26 cellular contexts compared by ENCODE assay signal in the genomic region with DNA sequence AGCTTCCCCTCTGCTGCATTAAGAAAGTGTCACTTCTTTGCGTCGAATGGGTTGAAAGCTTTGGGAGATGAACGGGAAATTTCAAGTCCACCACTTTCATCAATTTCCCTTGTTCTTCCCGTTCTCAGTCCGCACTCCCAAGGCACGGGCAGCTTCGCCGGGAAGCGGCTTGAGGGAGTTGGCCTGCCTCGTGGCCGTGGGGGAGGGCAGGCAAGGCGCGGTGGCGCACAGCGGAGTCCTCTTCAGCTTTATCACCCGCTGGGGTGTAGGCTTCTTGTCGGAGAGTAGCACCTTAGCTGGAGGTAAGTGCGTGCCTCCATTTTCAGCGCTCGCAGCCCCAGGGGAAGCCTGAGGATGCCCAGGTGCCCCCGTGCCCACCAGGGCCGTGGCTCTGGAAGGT. TPM values are rescaled to one million over a fixed set of nuclear protein-coding genes. Genes with fewer than 3 reads are reported as not detected.
DNase-seq lines count a peak whose midpoint lies in the region; ATAC-seq, FAIRE-seq and TF ChIP-seq lines count a peak whose summit lies in the region.
"Had no signal": no experiment of that assay in that cellular context is flagged by ENCODE, and none has a peak within 500 bp of the region (broad histone marks: within the 10 kb centered on the region; RNA-seq: fewer than 3 reads in every experiment).

No MANE protein-coding gene starts in this region.

- H3K4me1 Mint-ChIP-seq in GM23338 = no peaks in the 10 kb centered on the region
- H3K4me1 Mint-ChIP-seq: CD4-positive, alpha-beta memory T cell; CD8-positive, alpha-beta memory T cell had no signal

- H3K4me2 ChIP-seq in HepG2 (ENCODE audit: low read depth, low read length) (no peak overlapping the region), GM23338 (no peak overlapping the region), GM12878 (ENCODE audit: control insufficient read depth, insufficient read depth) (no peak overlapping the region)
- H3K4me2 ChIP-seq: BLaER1 had no signal

- H3K36me3 ChIP-seq in HepG2 (replicated peaks in 1 of 2; ENCODE audit: control insufficient read depth in 1 of 2, insufficient read depth in 2 of 2, low read length in 2 of 2) (peaks cover 0 to 6% of the 10 kb centered on the region in 2 experiments; a peak in 2 of 5 replicates), right lobe of liver (peaks cover 0 to 21% (median 2%) of the 10 kb centered on the region in 4 donors), GM23338 (ENCODE audit: insufficient read depth) (no peaks in the 10 kb centered on the region), GM12878 (ENCODE audit: control insufficient read depth in 2 of 2, insufficient read depth in 2 of 2, low read length in 1 of 2) (peaks cover 0 to 18% of the 10 kb centered on the region in 2 experiments), H7 (replicated peaks; ENCODE audit: control insufficient read depth, insufficient read depth, low read length) (no peaks in the 10 kb centered on the region)
- H3K36me3 ChIP-seq: BE2C had no signal

- no peaks in the 10 kb centered on the region for H3K27me3 Mint-ChIP-seq in GM23338 (ENCODE audit: insufficient read depth, low read depth, poor library complexity)
- H3K27me3 Mint-ChIP-seq: CD4-positive, alpha-beta memory T cell; CD4-positive, CD25-positive, alpha-beta regulatory T cell; CD8-positive, alpha-beta memory T cell had no signal

- peaks cover 21% of the 10 kb centered on the region for H3K36me3 Mint-ChIP-seq in GM23338 (ENCODE audit: low read depth)

- intact Hi-C loops in HepG2 (cut with micrococcal nuclease; ENCODE audit: unreplicated experiment) = no loop called here
- intact Hi-C loops in right lobe of liver (cut with DNase I) = no loop called here
- intact Hi-C loops in GM12878 (cut with micrococcal nuclease; ENCODE audit: unreplicated experiment) = no loop called here

- TF ChIP-seq CTCF in HepG2 (CRISPR knock-in tag; IDR thresholded peaks at IDR 0.05) (no peak), right lobe of liver (IDR thresholded peaks at IDR 0.05) (no peak), GM23338 (conservative IDR thresholded peaks at IDR 0.05; ENCODE audit: low read depth in 2 of 2) (no peak), GM12878 (IDR thresholded peaks at IDR 0.05 in 2 of 3, conservative IDR thresholded peaks at IDR 0.05 in 1 of 3; ENCODE audit: control insufficient read depth in 2 of 3, extremely low read depth in 1 of 3, insufficient read depth in 1 of 3, low read depth in 3 of 3, low read length in 3 of 3) (no peak)

- BruUV-seq in HepG2 (replicated peaks; lab: Mats Ljungman, UMichigan) (no TSS peak), GM12878 (replicated peaks; lab: Mats Ljungman, UMichigan) (TSS peak; percentile 46)

- TF ChIP-seq POLR2A in HepG2 (IDR thresholded peaks at IDR 0.05; ENCODE audit: insufficient read depth in 1 of 2, low read depth in 2 of 2, low read length in 2 of 2) (no peak), right lobe of liver (IDR thresholded peaks at IDR 0.05) (no peak), GM12878 (IDR thresholded peaks at IDR 0.05; ENCODE audit: low read depth, low read length) (no peak)

- H3K79me2 ChIP-seq in HepG2 (ENCODE audit: insufficient read depth, low read length) (no peaks in the 10 kb centered on the region), GM23338 (replicated peaks; ENCODE audit: insufficient read depth) (no peaks in the 10 kb centered on the region), GM12878 (ENCODE audit: control insufficient read depth, insufficient read depth, low read length) (no peaks in the 10 kb centered on the region)

- DNase-seq in HepG2 (ENCODE audit: low spot score) (no peak), right lobe of liver (no peak), GM23338 (ENCODE audit: low spot score) (no peak), GM12878 (ENCODE audit: low read depth, low spot score) (no peak), mesenteric fat pad (ENCODE audit: low spot score) (peak; percentile 89), NOMO-1 treated with dmso at 0.1 percent for 144 hours (lab: John Stamatoyannopoulos, UW; ENCODE audit: unreplicated experiment) (no peak), H7 (no peak)
- DNase-seq: 8988T; ACHN; BE2C; C1 segment of cervical spinal cord; CD4-positive, alpha-beta memory T cell; CD4-positive, CD25-positive, alpha-beta regulatory T cell; CD8-positive, alpha-beta memory T cell; COR-L47; DMS79 treated with DMSO at 0.1 percent for 48 hours; GF-D8 had no signal

- TF ChIP-seq EP300 in HepG2 (IDR thresholded peaks at IDR 0.05; ENCODE audit: low read depth in 2 of 2, low read length in 2 of 2) (no peak), HepG2 (CRISPR knock-in tag; IDR thresholded peaks at IDR 0.05; ENCODE audit: borderline replicate concordance) (no peak), GM12878 (IDR thresholded peaks at IDR 0.05; ENCODE audit: borderline replicate concordance in 1 of 2, control insufficient read depth in 1 of 2, low read depth in 2 of 2, low read length in 2 of 2) (no peak)

- H3K9ac ChIP-seq in HepG2 (ENCODE audit: insufficient read depth, low read depth, low read length) (no peak overlapping the region), GM12878 (ENCODE audit: control insufficient read depth, insufficient read depth, low read length) (no peak overlapping the region)
- H3K9ac ChIP-seq: BLaER1 had no signal

- H3K27ac ChIP-seq in HepG2 (ENCODE audit: extremely low read length, insufficient read depth, low read length) (no peak overlapping the region), right lobe of liver (no peak overlapping the region), GM23338 (ENCODE audit: low read depth) (no peak overlapping the region), GM12878 (ENCODE audit: control insufficient read depth, insufficient read depth) (no peak overlapping the region)
- H3K27ac ChIP-seq: BLaER1 had no signal

- no peaks in the 10 kb centered on the region for H3K27me3 ChIP-seq in HepG2 (ENCODE audit: control insufficient read depth in 1 of 2, insufficient read depth in 2 of 2, low read length in 2 of 2)
- H3K27me3 ChIP-seq in right lobe of liver = no peaks in the 10 kb centered on the region
- H3K27me3 ChIP-seq in GM23338 (ENCODE audit: insufficient read depth) = no peaks in the 10 kb centered on the region
- no peaks in the 10 kb centered on the region for H3K27me3 ChIP-seq in GM12878 (replicated peaks in 1 of 2; ENCODE audit: control insufficient read depth in 2 of 2, insufficient read depth in 2 of 2, low read length in 1 of 2)
- H3K27me3 ChIP-seq in H7 (ENCODE audit: control insufficient read depth, insufficient read depth, low read length) = no peaks in the 10 kb centered on the region
- H3K27me3 ChIP-seq: BE2C, BLaER1 had no signal

- H3K9me2 ChIP-seq in GM23338 (ENCODE audit: insufficient read depth) = no peaks in the 10 kb centered on the region

- in situ Hi-C loops in HepG2 (cut with HindIII; ENCODE audit: extremely low pct_ligation_motif_present, low pct_unique_long_range_greater_than_20kb) = no loop called here
- in situ Hi-C loops in GM12878 (cut with MboI) = no loop called here

- H2AFZ ChIP-seq in HepG2 (ENCODE audit: low read length) (no peak overlapping the region), GM23338 (no peak overlapping the region), GM12878 (ENCODE audit: control insufficient read depth, low read depth, low read length) (no peak overlapping the region)

- H3K4me3 ChIP-seq in HepG2 (replicated peaks in 1 of 3; ENCODE audit: insufficient read depth in 1 of 3, low read depth in 2 of 3, low read length in 3 of 3) (no peak overlapping the region), right lobe of liver (no peak overlapping the region), GM23338 (no peak overlapping the region), GM12878 (no peak overlapping the region), H7 (ENCODE audit: insufficient read depth, low read depth, low read length) (no peak overlapping the region)
- H3K4me3 ChIP-seq: BLaER1 had no signal

- no peak overlapping the region for H3K27ac Mint-ChIP-seq in GM23338
- H3K27ac Mint-ChIP-seq: CD14-positive monocyte; CD4-positive, alpha-beta memory T cell; CD4-positive, CD25-positive, alpha-beta regulatory T cell; CD8-positive, alpha-beta memory T cell had no signal

- H3K9me3 ChIP-seq in HepG2 (ENCODE audit: low read length) (no peaks in the 10 kb centered on the region), right lobe of liver (no peaks in the 10 kb centered on the region), GM12878 (replicated peaks; ENCODE audit: control insufficient read depth, insufficient read depth, low read length) (no peaks in the 10 kb centered on the region; the same call in 1 of the 3 replicates)
- H3K9me3 ChIP-seq: BE2C, BLaER1 had no signal

- H3F3A ChIP-seq in GM23338 (replicated peaks; ENCODE audit: low read depth) = no peaks in the 10 kb centered on the region

- WGBS in HepG2 (ENCODE audit: low lambda C conversion rate) = 97% methylated on average over 22 of the region's 22 CpGs
- WGBS in right lobe of liver (ENCODE audit: insufficient coverage, low coverage, low lambda C conversion rate, missing lambda C conversion rate) = 95% methylated on average over 14 of the region's 22 CpGs
- 92% methylated on average over 19 of the region's 22 CpGs for WGBS in GM12878 (ENCODE audit: insufficient coverage, insufficient replicate concordance, low lambda C conversion rate, missing lambda C conversion rate)

- no peak for TF ChIP-seq RAD21 in HepG2 (CRISPR knock-in tag; IDR thresholded peaks at IDR 0.05)
- no peak for TF ChIP-seq RAD21 in GM12878 (IDR thresholded peaks at IDR 0.05; ENCODE audit: insufficient read depth, low read depth, low read length)

- CTCF ChIA-PET in HepG2 (lab: Yijun Ruan, JAX; ENCODE audit: low intra/inter-chr PET ratio, low total read pairs) (no interaction called here), GM12878 (lab: Yijun Ruan, JAX) (no interaction called here)

- ATAC-seq in HepG2 = peak; percentile 18; the same call in 2 of the 3 replicates
- ATAC-seq in right lobe of liver = no peak
- ATAC-seq in GM23338 = peak; percentile 79
- ATAC-seq in GM12878 = no peak
- ATAC-seq in HG03565 (IDR thresholded peaks at IDR 0.05; ENCODE audit: unreplicated experiment) = no peak

- POLR2A ChIA-PET in HepG2 (lab: Yijun Ruan, JAX) (no interaction called here), GM12878 (lab: Charles Lee) (no interaction called here)

- RAD21 ChIA-PET in GM12878 (lab: Charles Lee; ENCODE audit: unreplicated experiment) = no interaction called here

- H3K4me1 ChIP-seq in HepG2 (ENCODE audit: insufficient read depth, low read length) (peaks cover 8% of the 10 kb centered on the region; the same call in 1 of the 2 replicates), right lobe of liver (no peaks in the 10 kb centered on the region), GM23338 (ENCODE audit: insufficient read depth) (no peaks in the 10 kb centered on the region), GM12878 (ENCODE audit: control insufficient read depth, insufficient read depth, low read length) (no peaks in the 10 kb centered on the region)

- SMC1A ChIA-PET in GM12878 (lab: Charles Lee; ENCODE audit: uncharacterized antibody, unreplicated experiment) = interaction anchor here (0.6 kb wide), 1 partner anchor 14 kb away, joined by 3 read pairs; no protein-coding TSS in a partner anchor

- no peaks in the 10 kb centered on the region for H4K20me1 ChIP-seq in HepG2 (ENCODE audit: insufficient read depth, low read length)
- no peaks in the 10 kb centered on the region for H4K20me1 ChIP-seq in GM23338 (replicated peaks; ENCODE audit: insufficient read depth)
- H4K20me1 ChIP-seq in GM12878 (ENCODE audit: control insufficient read depth, insufficient read depth) = no peaks in the 10 kb centered on the region
- H4K20me1 ChIP-seq: BLaER1 had no signal

- FAIRE-seq in HepG2 (lab: Jason Lieb, UNC) (no peak), GM12878 (lab: Jason Lieb, UNC) (no peak)
- FAIRE-seq: A204.1, D721Med, G401.6, GM12892, GM18507, GM19239 had no signal

- no peak overlapping the region for H3K4me3 Mint-ChIP-seq in GM23338
- H3K4me3 Mint-ChIP-seq: CD14-positive monocyte; CD4-positive, alpha-beta memory T cell; CD4-positive, CD25-positive, alpha-beta regulatory T cell; CD8-positive, alpha-beta memory T cell had no signal

- peaks cover 5% of the 10 kb centered on the region; the same call in 2 of the 3 replicates for H3K9me3 Mint-ChIP-seq in GM23338
- H3K9me3 Mint-ChIP-seq: CD14-positive monocyte; CD4-positive, alpha-beta memory T cell; CD4-positive, CD25-positive, alpha-beta regulatory T cell; CD8-positive, alpha-beta memory T cell had no signal

RNA-seq across cellular contexts. Expression of a gene that starts 19.9 kb away (rescaled TPM):
- total RNA-seq in HepG2 (2016; rRNA removed; fragmentation: Illumina TruSeq; extraction: Trizol) (7.0 and 7.1 TPM in 2 replicates), right lobe of liver (10 to 100 TPM in 1 of 6 experiments, 1 to 10 TPM in 5; 6.2 to 16.7 (median 7.3) TPM), GM12878 (2014; rRNA removed) (14.9 and 19.3 TPM in 2 replicates), GM12878 (2014; rRNA removed; fragmentation: Illumina TruSeq; extraction: Trizol) (16.3 and 16.9 TPM in 2 replicates), GM12878 (2021) (12.3 and 14.2 TPM in 2 replicates), mesenteric fat pad (11.7 TPM)
- total RNA-seq in HepG2 (2016; cell fraction: cytosol; rRNA removed; fragmentation: Illumina TruSeq; extraction: Trizol; ENCODE audit: low read depth) = 1.9 and 2.4 TPM in 2 replicates
- 6.3 and 7.3 TPM in 2 replicates for total RNA-seq in HepG2 (2016; cell fraction: insoluble cytoplasmic fraction; rRNA removed; fragmentation: Illumina TruSeq; extraction: Trizol)
- 7.3 and 8.3 TPM in 2 replicates for total RNA-seq in HepG2 (2016; cell fraction: membrane; rRNA removed; fragmentation: Illumina TruSeq; extraction: Trizol)
- total RNA-seq in HepG2 (2016; cell fraction: nucleus; rRNA removed; fragmentation: Illumina TruSeq; extraction: Trizol) = 3.6 and 4.2 TPM in 2 replicates
- polyA plus RNA-seq in HepG2 (2011; rRNA removed) (2.2 and 2.5 TPM in 2 replicates), GM23338 (2016; fragmentation: Nextera tagmentation; extraction: Ambion mirVana) (2.0 and 3.3 TPM in 2 replicates), GM12878 (2011; rRNA removed) (8.7 and 10.3 TPM in 2 replicates), GM12878 (2014; fragmentation: Illumina TruSeq; extraction: Trizol) (12.7 and 16.8 TPM in 2 replicates), GM12878 (2014; fragmentation: Nextera tagmentation; extraction: Ambion mirVana) (1 to 10 TPM; 1.4 to 3.7 TPM), GM12878 (2014; rRNA removed) (10.8 and 11.5 TPM in 2 replicates), GM12878 (2016; fragmentation: Nextera tagmentation; extraction: Ambion mirVana) (10 to 100 TPM; 13.5 to 13.9 TPM)
- 1.6 and 2.3 TPM in 2 replicates for polyA plus RNA-seq in HepG2 (2011; cell fraction: cytosol; rRNA removed)
- polyA plus RNA-seq in HepG2 (2011; cell fraction: nucleus; rRNA removed) = 3.2 and 4.3 TPM in 2 replicates
- 2.8 and 4.9 TPM in 2 replicates for polyA plus RNA-seq in HepG2 (2012)
- 2.4 and 3.1 TPM in 2 replicates for polyA plus RNA-seq in HepG2 (2016; cell fraction: cytosol; fragmentation: Illumina TruSeq; extraction: Trizol; ENCODE audit: low read depth)
- polyA plus RNA-seq in HepG2 (2016; cell fraction: insoluble cytoplasmic fraction; fragmentation: Illumina TruSeq; extraction: Trizol; ENCODE audit: low read depth) = 5.9 and 8.3 TPM in 2 replicates
- 5.6 TPM in 2 replicates for polyA plus RNA-seq in HepG2 (2016; cell fraction: membrane; fragmentation: Illumina TruSeq; extraction: Trizol; ENCODE audit: low read depth)
- polyA plus RNA-seq in HepG2 (2016; cell fraction: nucleus; fragmentation: Illumina TruSeq; extraction: Trizol; ENCODE audit: insufficient read depth, low read depth) = 5.0 and 6.2 TPM in 2 replicates
- polyA minus RNA-seq in HepG2 (2011; rRNA and poly(A)+ RNA removed; ENCODE audit: low replicate concordance) = 0.42 and 0.86 TPM in 2 replicates
- 2.0 and 2.1 TPM in 2 replicates for polyA minus RNA-seq in HepG2 (2011; cell fraction: cytosol; rRNA and poly(A)+ RNA removed)
- polyA minus RNA-seq in HepG2 (2011; cell fraction: nucleus; rRNA and poly(A)+ RNA removed) = 4.0 and 4.1 TPM in 2 replicates
- total RNA-seq in GM23338 (2014; rRNA removed; shearing (Covaris generic)) = 2.0 and 4.7 TPM in 2 replicates
- total RNA-seq in GM12878 (2013; cell fraction: nucleolus; rRNA removed) = 13.7 and 14.0 TPM in 2 replicates
- 6.8 TPM for polyA plus RNA-seq in GM12878 (2011; ENCODE audit: low read depth)
- polyA plus RNA-seq in GM12878 (2011; cell fraction: cytosol; rRNA removed) = 5.6 and 5.7 TPM in 2 replicates
- polyA plus RNA-seq in GM12878 (2011; cell fraction: nucleus; rRNA removed) = 9.7 and 10.0 TPM in 2 replicates
- polyA plus RNA-seq in GM12878 (2012) = 12.3 and 13.7 TPM in 2 replicates
- 3.6 and 3.7 TPM in 2 replicates for polyA minus RNA-seq in GM12878 (2011; rRNA and poly(A)+ RNA removed)
- 2.8 and 5.2 TPM in 2 replicates for polyA minus RNA-seq in GM12878 (2011; cell fraction: cytosol; rRNA and poly(A)+ RNA removed)
- polyA minus RNA-seq in GM12878 (2011; cell fraction: nucleus; rRNA and poly(A)+ RNA removed) = 3.3 and 4.0 TPM in 2 replicates
- 4.6 and 10.5 TPM in 2 replicates for total RNA-seq in H7 (2014; rRNA removed; shearing (Covaris generic))

RNA-seq across cellular contexts. Expression of a gene that starts 36.0 kb away (rescaled TPM):
- 16.2 and 32.2 TPM in 2 replicates for total RNA-seq in HepG2 (2016; rRNA removed; fragmentation: Illumina TruSeq; extraction: Trizol)
- total RNA-seq in HepG2 (2016; cell fraction: cytosol; rRNA removed; fragmentation: Illumina TruSeq; extraction: Trizol; ENCODE audit: low read depth) = 1.1 and 1.4 TPM in 2 replicates
- 16.1 and 31.3 TPM in 2 replicates for total RNA-seq in HepG2 (2016; cell fraction: insoluble cytoplasmic fraction; rRNA removed; fragmentation: Illumina TruSeq; extraction: Trizol)
- 4.3 and 5.1 TPM in 2 replicates for total RNA-seq in HepG2 (2016; cell fraction: membrane; rRNA removed; fragmentation: Illumina TruSeq; extraction: Trizol)
- 26.7 and 28.5 TPM in 2 replicates for total RNA-seq in HepG2 (2016; cell fraction: nucleus; rRNA removed; fragmentation: Illumina TruSeq; extraction: Trizol)
- 1.9 and 5.1 TPM in 2 replicates for polyA plus RNA-seq in HepG2 (2011; rRNA removed)
- 1.2 and 1.3 TPM in 2 replicates for polyA plus RNA-seq in HepG2 (2011; cell fraction: cytosol; rRNA removed)
- 2.6 and 2.7 TPM in 2 replicates for polyA plus RNA-seq in HepG2 (2011; cell fraction: nucleus; rRNA removed)
- polyA plus RNA-seq in HepG2 (2012) = 3.4 and 6.3 TPM in 2 replicates
- 0.41 and 0.43 TPM in 2 replicates for polyA plus RNA-seq in HepG2 (2016; cell fraction: cytosol; fragmentation: Illumina TruSeq; extraction: Trizol; ENCODE audit: low read depth)
- 25.2 and 26.5 TPM in 2 replicates for polyA plus RNA-seq in HepG2 (2016; cell fraction: insoluble cytoplasmic fraction; fragmentation: Illumina TruSeq; extraction: Trizol; ENCODE audit: low read depth)
- 1.2 TPM in 2 replicates for polyA plus RNA-seq in HepG2 (2016; cell fraction: membrane; fragmentation: Illumina TruSeq; extraction: Trizol; ENCODE audit: low read depth)
- 17.4 and 17.5 TPM in 2 replicates for polyA plus RNA-seq in HepG2 (2016; cell fraction: nucleus; fragmentation: Illumina TruSeq; extraction: Trizol; ENCODE audit: insufficient read depth, low read depth)
- 0.84 and 3.3 TPM in 2 replicates for polyA minus RNA-seq in HepG2 (2011; rRNA and poly(A)+ RNA removed; ENCODE audit: low replicate concordance)
- polyA minus RNA-seq in HepG2 (2011; cell fraction: cytosol; rRNA and poly(A)+ RNA removed) = 4.9 and 5.4 TPM in 2 replicates
- polyA minus RNA-seq in HepG2 (2011; cell fraction: nucleus; rRNA and poly(A)+ RNA removed) = 26.2 and 43.8 TPM in 2 replicates
- 1 to 10 TPM in 2 of 6 experiments, under 1 TPM in 4; 0.37 to 1.8 (median 0.92) TPM for total RNA-seq in right lobe of liver
- total RNA-seq in GM23338 (2014; rRNA removed; shearing (Covaris generic)) = 32.6 and 40.4 TPM in 2 replicates
- 36.5 and 47.7 TPM in 2 replicates for polyA plus RNA-seq in GM23338 (2016; fragmentation: Nextera tagmentation; extraction: Ambion mirVana)
- 58.3 and 61.7 TPM in 2 replicates for total RNA-seq in GM12878 (2013; cell fraction: nucleolus; rRNA removed)
- total RNA-seq in GM12878 (2014; rRNA removed) = 18.5 and 22.2 TPM in 2 replicates
- total RNA-seq in GM12878 (2014; rRNA removed; fragmentation: Illumina TruSeq; extraction: Trizol) = 21.8 and 22.4 TPM in 2 replicates
- 21.7 and 22.3 TPM in 2 replicates for total RNA-seq in GM12878 (2021)
- 4.1 TPM for polyA plus RNA-seq in GM12878 (2011; ENCODE audit: low read depth)
- 26.7 and 59.4 TPM in 2 replicates for polyA plus RNA-seq in GM12878 (2011; rRNA removed)
- 4.4 and 4.5 TPM in 2 replicates for polyA plus RNA-seq in GM12878 (2011; cell fraction: cytosol; rRNA removed)
- 24.0 and 26.2 TPM in 2 replicates for polyA plus RNA-seq in GM12878 (2011; cell fraction: nucleus; rRNA removed)
- polyA plus RNA-seq in GM12878 (2012) = 7.7 and 12.3 TPM in 2 replicates
- 33.4 and 39.4 TPM in 2 replicates for polyA plus RNA-seq in GM12878 (2014; fragmentation: Illumina TruSeq; extraction: Trizol)
- 10 to 100 TPM; 15.8 to 30.7 TPM for polyA plus RNA-seq in GM12878 (2014; fragmentation: Nextera tagmentation; extraction: Ambion mirVana)
- polyA plus RNA-seq in GM12878 (2014; rRNA removed) = 11.3 and 16.7 TPM in 2 replicates
- 10 to 100 TPM; 42.5 to 55.2 TPM for polyA plus RNA-seq in GM12878 (2016; fragmentation: Nextera tagmentation; extraction: Ambion mirVana)
- 17.1 and 21.9 TPM in 2 replicates for polyA minus RNA-seq in GM12878 (2011; rRNA and poly(A)+ RNA removed)
- 7.5 and 9.0 TPM in 2 replicates for polyA minus RNA-seq in GM12878 (2011; cell fraction: cytosol; rRNA and poly(A)+ RNA removed)
- polyA minus RNA-seq in GM12878 (2011; cell fraction: nucleus; rRNA and poly(A)+ RNA removed) = 34.7 and 52.3 TPM in 2 replicates
- total RNA-seq in mesenteric fat pad = 1.5 TPM
- total RNA-seq in H7 (2014; rRNA removed; shearing (Covaris generic)) = 10.8 and 17.1 TPM in 2 replicates

Comparison
In these comparisons a context has a peak if more than half of its experiments do, and no peak if none do; other contexts are left out.
1. ATAC-seq: peak in HepG2 (single experiment) and GM23338 (single experiment); none in right lobe of liver (0 of 4), GM12878 (single experiment) and HG03565 (single experiment).